8 cellular contexts compared by ENCODE assay signal in the genomic region with DNA sequence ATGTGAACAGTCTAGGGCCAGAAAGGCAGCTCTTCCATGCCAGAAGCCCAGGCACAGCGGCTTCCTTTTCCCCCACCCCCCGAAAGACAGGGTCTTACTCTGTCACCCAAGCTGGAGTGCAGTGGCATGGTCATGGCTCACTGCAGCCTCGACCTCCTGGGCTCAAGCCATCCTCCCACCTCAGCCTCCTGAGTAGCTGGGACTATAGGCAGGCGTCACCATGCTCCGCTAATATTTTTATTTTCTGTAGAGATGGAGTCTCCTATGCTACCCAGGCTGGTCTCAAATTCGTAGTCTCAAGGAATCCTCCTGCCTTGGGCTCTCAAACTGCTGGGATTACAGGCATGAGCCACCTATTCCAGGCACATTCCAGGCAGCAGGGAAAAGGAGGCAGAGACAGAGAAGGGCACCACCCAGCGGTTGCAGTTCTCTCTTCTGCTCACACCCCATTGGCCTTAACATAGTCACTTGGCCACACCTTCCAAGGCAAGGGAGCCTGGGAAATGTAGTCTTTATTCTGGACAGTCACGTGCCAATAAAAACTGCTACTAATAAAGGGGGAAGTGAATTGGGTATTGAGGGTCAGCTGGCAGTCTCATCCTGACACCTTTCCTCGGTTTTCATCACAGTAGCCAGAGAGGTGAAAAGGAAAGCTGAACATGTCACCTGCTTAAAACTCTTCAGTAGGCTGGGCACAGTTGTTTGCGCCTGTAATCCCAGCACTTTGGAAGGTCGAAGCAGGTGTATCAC.
DNase-seq lines count a peak whose midpoint lies in the region; ATAC-seq and TF ChIP-seq lines count a peak whose summit lies in the region.

No MANE protein-coding gene starts in this region.

- H3K4me3 ChIP-seq in LNCaP clone FGC (ENCODE audit: low read depth, low read length) (no peak overlapping the region), RWPE2 (ENCODE audit: severe bottlenecking) (no peak overlapping the region), lower lobe of right lung (no peak overlapping the region), upper lobe of right lung (no peak overlapping the region)

- H3K27ac ChIP-seq in RWPE2 (ENCODE audit: poor library complexity, severe bottlenecking) (no peak overlapping the region), lower lobe of right lung (no peak overlapping the region), upper lobe of right lung (no peak overlapping the region)

- peaks cover 5% of the 10 kb centered on the region for H3K4me1 ChIP-seq in RWPE2 (ENCODE audit: insufficient read depth, poor library complexity, severe bottlenecking)
- no peaks in the 10 kb centered on the region for H3K4me1 ChIP-seq in lower lobe of right lung
- no peaks in the 10 kb centered on the region for H3K4me1 ChIP-seq in upper lobe of right lung

- H3K27me3 ChIP-seq in RWPE2 (ENCODE audit: insufficient read depth, poor library complexity, severe bottlenecking) (no peaks in the 10 kb centered on the region), lower lobe of right lung (ENCODE audit: low read depth) (no peaks in the 10 kb centered on the region), upper lobe of right lung (no peaks in the 10 kb centered on the region)

- H3K36me3 ChIP-seq in RWPE2 (ENCODE audit: low read depth) (no peaks in the 10 kb centered on the region), lower lobe of right lung (no peaks in the 10 kb centered on the region), upper lobe of right lung (no peaks in the 10 kb centered on the region)

- intact Hi-C loops in lower lobe of right lung (cut with DNase I) = no loop called here
- intact Hi-C loops in upper lobe of right lung (cut with DNase I) = no loop called here

- H3K9me3 ChIP-seq in RWPE2 (ENCODE audit: severe bottlenecking) (no peaks in the 10 kb centered on the region), lower lobe of right lung (no peaks in the 10 kb centered on the region), upper lobe of right lung (no peaks in the 10 kb centered on the region)

- ATAC-seq in RWPE2 (ENCODE audit: low read depth) (peak; percentile 90), lower lobe of right lung (peak; percentile 88 to 93), upper lobe of right lung (peak; percentile 94)

- peak; percentile 45 for DNase-seq in NCI-H2107 treated with DMSO at 0.1 percent for 48 hours (lab: John Stamatoyannopoulos, UW; ENCODE audit: unreplicated experiment)
- DNase-seq in NCI-H2107 (lab: John Stamatoyannopoulos, UW) = no peak
- peak; percentile 39 for DNase-seq in LNCaP clone FGC (ENCODE audit: low read depth)
- no peak for DNase-seq in RWPE2 (ENCODE audit: low spot score)
- DNase-seq in dermis microvascular lymphatic vessel endothelial cell (ENCODE audit: low read depth in 2 of 2) = peak; percentile 46 to 76
- peak; percentile 72 for DNase-seq in lower lobe of right lung
- peak; percentile 76 for DNase-seq in upper lobe of right lung
- DNase-seq in cortex of kidney (lab: John Stamatoyannopoulos, UW) = no peak

- TF ChIP-seq CTCF in LNCaP clone FGC (IDR thresholded peaks at IDR 0.05; ENCODE audit: control insufficient read depth, extremely low read depth, insufficient read depth) = peak; percentile 72
- peak; percentile 98 for TF ChIP-seq CTCF in RWPE2 (IDR thresholded peaks at IDR 0.05; ENCODE audit: poor library complexity, severe bottlenecking)
- peak; percentile 46 for TF ChIP-seq CTCF in lower lobe of right lung (IDR thresholded peaks at IDR 0.05)
- peak; percentile 50 for TF ChIP-seq CTCF in upper lobe of right lung (IDR thresholded peaks at IDR 0.05)

Comparison
In these comparisons a context has a peak if more than half of its experiments do, and no peak if none do; other contexts are left out.
1. DNase-seq: peak in NCI-H2107 treated with DMSO at 0.1 percent for 48 hours (single experiment), LNCaP clone FGC (single experiment), dermis microvascular lymphatic vessel endothelial cell (2 of 2), lower lobe of right lung (single experiment) and upper lobe of right lung (single experiment); none in NCI-H2107 (single experiment), RWPE2 (single experiment) and cortex of kidney (single experiment).
2. CTCF ChIP-seq: peak in every context shown above with its lines; median percentile 98 in RWPE2; 72 in LNCaP clone FGC; 50 in upper lobe of right lung; 46 in lower lobe of right lung.
3. Peak in every context shown above with its lines, with median percentiles within 50 percentile points of each other: ATAC-seq.